ENCODE assay signal across 21 cellular contexts in genomic region chr10:129274928-129275474, GRCh38.
DNase-seq lines count a peak whose midpoint lies in the region; ATAC-seq and TF ChIP-seq lines count a peak whose summit lies in the region.
"Had no signal": no experiment of that assay in that cellular context is flagged by ENCODE, and none has a peak within 500 bp of the region (broad histone marks: within the 10 kb centered on the region; RNA-seq: fewer than 3 reads in every experiment).

No MANE protein-coding gene starts in this region.

- no peaks in the 10 kb centered on the region for H4K20me1 ChIP-seq in Loucy (ENCODE audit: insufficient read depth, low read length, poor library complexity, severe bottlenecking)

- H3K27ac Mint-ChIP-seq in MCF 10A (ENCODE audit: low read depth, unreplicated experiment): no peak overlapping the region
- H3K27ac Mint-ChIP-seq: activated T-helper 2 cell treated with anti-CD3 and anti-CD28 coated beads, Interferon-gamma antibody, Interleukin-2, Interleukin-4, amounts not matched to agents 10 μg/mL and 5 μg/mL and 100 μg/mL, durations not matched to agents 14 hours and 24 hours and 36 hours; natural killer cell treated with Interleukin-12 subunit alpha and Interleukin-12 subunit beta and Interleukin-15 and Interleukin-18, amount 100 ng/mL, for 72 hours had no signal

- no peaks in the 10 kb centered on the region for H3K36me3 Mint-ChIP-seq in MCF 10A (ENCODE audit: insufficient read depth, unreplicated experiment)
- H3K36me3 Mint-ChIP-seq: CD14-positive monocyte; natural killer cell treated with Interleukin-12 subunit alpha and Interleukin-12 subunit beta and Interleukin-15 and Interleukin-18, amount 100 ng/mL, for 72 hours had no signal

- TF ChIP-seq EP300 in stomach (IDR thresholded peaks at IDR 0.05): no peak

- H3K36me3 ChIP-seq in breast epithelium (no peaks in the 10 kb centered on the region), Loucy (ENCODE audit: insufficient read depth, low read length) (no peaks in the 10 kb centered on the region), stomach (no peaks in the 10 kb centered on the region)
- H3K36me3 ChIP-seq: Peyer's patch, suprapubic skin had no signal

- H3K9me3 ChIP-seq in breast epithelium: no peaks in the 10 kb centered on the region
- no peaks in the 10 kb centered on the region for H3K9me3 ChIP-seq in Loucy (ENCODE audit: insufficient read depth, low read depth, low read length)
- no peaks in the 10 kb centered on the region for H3K9me3 ChIP-seq in stomach
- H3K9me3 ChIP-seq: Peyer's patch, suprapubic skin had no signal

- TF ChIP-seq POLR2A in breast epithelium (IDR thresholded peaks at IDR 0.05) (no peak), stomach (IDR thresholded peaks at IDR 0.05) (no peak)

- H3K4me3 ChIP-seq in breast epithelium (no peak overlapping the region), Loucy (ENCODE audit: low read length, poor library complexity, severe bottlenecking) (no peak overlapping the region), fibroblast of the aortic adventitia (ENCODE audit: low read depth, low read length) (no peak overlapping the region), stomach (no peak overlapping the region)
- H3K4me3 ChIP-seq: Peyer's patch, suprapubic skin had no signal

- H3K27ac ChIP-seq in breast epithelium (no peak overlapping the region), stomach (no peak overlapping the region)
- H3K27ac ChIP-seq: Peyer's patch, suprapubic skin had no signal

- no peaks in the 10 kb centered on the region for H3F3A ChIP-seq in Loucy (ENCODE audit: low read depth)

- H3K9me3 Mint-ChIP-seq in MCF 10A (ENCODE audit: unreplicated experiment): peaks cover 15% of the 10 kb centered on the region
- H3K9me3 Mint-ChIP-seq: activated T-helper 2 cell treated with anti-CD3 and anti-CD28 coated beads, Interferon-gamma antibody, Interleukin-2, Interleukin-4, amounts not matched to agents 10 μg/mL and 5 μg/mL and 100 μg/mL, durations not matched to agents 14 hours and 24 hours and 36 hours; natural killer cell treated with Interleukin-12 subunit alpha and Interleukin-12 subunit beta and Interleukin-15 and Interleukin-18, amount 100 ng/mL, for 72 hours had no signal

- no peaks in the 10 kb centered on the region for H3K27me3 Mint-ChIP-seq in MCF 10A (ENCODE audit: insufficient read depth, unreplicated experiment)

- no peak for ATAC-seq in GM21423 (IDR thresholded peaks at IDR 0.05; ENCODE audit: unreplicated experiment)

- no peaks in the 10 kb centered on the region for H3K9me2 ChIP-seq in Loucy (replicated peaks; ENCODE audit: low read depth, low read length)

- no peak overlapping the region for H2AFZ ChIP-seq in Loucy (ENCODE audit: low read length)

- no peak for TF ChIP-seq CTCF in MCF 10A (IDR thresholded peaks at IDR 0.05; ENCODE audit: unreplicated experiment)
- TF ChIP-seq CTCF in breast epithelium (IDR thresholded peaks at IDR 0.05): no peak
- peak; percentile 54 for TF ChIP-seq CTCF in Loucy (conservative IDR thresholded peaks at IDR 0.05; ENCODE audit: low read length)
- TF ChIP-seq CTCF in fibroblast of the aortic adventitia (IDR thresholded peaks at IDR 0.05; ENCODE audit: insufficient read depth, low read length): peak; percentile 7
- no peak for TF ChIP-seq CTCF in stomach (IDR thresholded peaks at IDR 0.05)

- H3K4me1 ChIP-seq in breast epithelium (no peaks in the 10 kb centered on the region), Loucy (ENCODE audit: insufficient read depth, low read length, poor library complexity, severe bottlenecking) (peaks cover 7% of the 10 kb centered on the region), stomach (no peaks in the 10 kb centered on the region)
- H3K4me1 ChIP-seq: Peyer's patch had no signal

- no peak overlapping the region for H3K4me3 Mint-ChIP-seq in MCF 10A (ENCODE audit: unreplicated experiment)
- H3K4me3 Mint-ChIP-seq: CD14-positive monocyte; natural killer cell treated with Interleukin-12 subunit alpha and Interleukin-12 subunit beta and Interleukin-15 and Interleukin-18, amount 100 ng/mL, for 72 hours had no signal

- no peaks in the 10 kb centered on the region for H3K4me1 Mint-ChIP-seq in MCF 10A (ENCODE audit: insufficient read depth, unreplicated experiment)
- H3K4me1 Mint-ChIP-seq: CD14-positive monocyte had no signal

- intact Hi-C loops in MCF 10A (cut with micrococcal nuclease): no loop called here
- intact Hi-C loops in breast epithelium (cut with DNase I; ENCODE audit: low total_unique reads): no loop called here
- intact Hi-C loops in stomach (cut with DNase I; ENCODE audit: low total_unique reads): no loop called here

- WGBS in stomach, 5 donors: 75 to 83% (median 78%) methylated on average over 8 of the region's 8 CpGs

- DNase-seq in MCF 10A (ENCODE audit: unreplicated experiment) (peak; percentile 5), breast epithelium (ENCODE audit: low spot score in 2 of 2) (no peak), fibroblast of the aortic adventitia (ENCODE audit: low read depth) (no peak), SIG-M5 (lab: John Stamatoyannopoulos, UW) (no peak), stomach (no peak)
- DNase-seq in stimulated activated CD8-positive, alpha-beta memory T cell treated with anti-CD3 and anti-CD28 coated beads, Interleukin-4, amount 100 ng/mL, for 48 hours: peak; percentile 26
- DNase-seq: ACHN; activated CD4-positive, CD25-positive, alpha-beta regulatory T cell treated with anti-CD3 and anti-CD28 coated beads, Interleukin-2, amount 50 U/mL, for 72 hours; cortex of kidney; DMS153; hypothalamus; NCI-H1436 treated with DMSO at 0.1 percent for 48 hours; NCI-H774; Peyer's patch; T-helper 9 cell had no signal

- no peak overlapping the region for H3K4me2 ChIP-seq in Loucy (ENCODE audit: low read depth, low read length, poor library complexity, severe bottlenecking)

- no peak overlapping the region for H3K9ac ChIP-seq in Loucy (ENCODE audit: low read depth, low read length, poor library complexity, severe bottlenecking)

- POLR2A ChIA-PET in MCF 10A (lab: Yijun Ruan, JAX): no interaction called here

- CTCF ChIA-PET in MCF 10A (lab: Yijun Ruan, JAX): no interaction called here

- no peaks in the 10 kb centered on the region for H3K79me2 ChIP-seq in Loucy (ENCODE audit: insufficient read depth, low read length)

- H3K27me3 ChIP-seq in breast epithelium: no peaks in the 10 kb centered on the region
- H3K27me3 ChIP-seq in Loucy (ENCODE audit: insufficient read depth, low read length, poor library complexity, severe bottlenecking): no peaks in the 10 kb centered on the region
- no peaks in the 10 kb centered on the region for H3K27me3 ChIP-seq in stomach
- H3K27me3 ChIP-seq: Peyer's patch, suprapubic skin had no signal

- BruUV-seq in MCF 10A (replicated peaks; lab: Mats Ljungman, UMichigan): no TSS peak

Comparison
In these comparisons a context has a peak if more than half of its experiments do, and no peak if none do; other contexts are left out.
1. DNase-seq: peak in MCF 10A (single experiment) and stimulated activated CD8-positive, alpha-beta memory T cell treated with anti-CD3 and anti-CD28 coated beads, Interleukin-4, amount 100 ng/mL, for 48 hours (single experiment); none in breast epithelium (0 of 2), fibroblast of the aortic adventitia (single experiment), SIG-M5 (single experiment) and stomach (single experiment).
2. CTCF ChIP-seq: peak in Loucy (single experiment) and fibroblast of the aortic adventitia (single experiment); none in MCF 10A (single experiment), breast epithelium (0 of 3) and stomach (0 of 7).